7 cellular contexts compared by ENCODE assay signal in the genomic region with DNA sequence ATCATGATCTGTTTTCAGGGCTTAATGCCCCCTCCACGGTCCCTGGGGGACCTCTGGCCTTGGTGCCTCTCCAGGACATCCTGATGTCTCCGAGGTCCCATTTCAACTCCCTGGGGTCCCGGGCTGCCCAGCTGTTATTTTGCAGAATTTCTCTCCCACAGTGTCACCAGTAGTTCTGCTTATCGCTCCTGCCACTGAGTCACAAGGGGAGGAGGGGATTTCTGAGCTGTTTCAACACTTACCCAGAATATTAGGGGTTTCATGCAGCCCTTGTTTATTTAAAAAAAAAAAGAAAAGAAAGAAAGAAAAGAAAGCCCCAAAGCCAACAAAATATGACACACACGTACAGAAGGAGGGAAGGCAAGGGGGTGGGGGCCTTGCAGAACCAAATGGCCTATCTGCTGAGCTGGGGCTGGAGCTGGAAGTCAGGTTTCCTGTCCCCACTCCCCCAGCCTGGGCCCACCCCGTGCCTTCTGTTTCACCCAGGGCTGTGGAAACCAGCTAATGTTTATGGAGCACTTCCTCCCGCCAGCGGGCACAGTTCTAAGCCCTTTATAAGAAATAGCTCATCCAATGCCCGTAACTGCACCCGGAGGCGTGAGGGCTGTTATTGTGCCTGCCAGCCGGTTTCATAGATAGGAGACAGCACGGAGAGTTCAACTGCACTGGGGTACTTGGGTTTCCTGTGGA. TPM values are rescaled to one million over a fixed set of nuclear protein-coding genes. Genes with fewer than 3 reads are reported as not detected.
A peak's percentile ranks its signal among the peaks of the same experiment; 100 is the strongest.
DNase-seq lines count a peak whose midpoint lies in the region; ATAC-seq and TF ChIP-seq lines count a peak whose summit lies in the region.

No MANE protein-coding gene starts in this region.

- H3K27ac Mint-ChIP-seq in endodermal cell = no peak overlapping the region
- peak overlapping the region; percentile 94 to 95 for H3K27ac Mint-ChIP-seq in natural killer cell treated with Interleukin-12 subunit alpha and Interleukin-12 subunit beta and Interleukin-15 and Interleukin-18, amount 100 ng/mL, for 72 hours

- H3K27me3 Mint-ChIP-seq in endodermal cell (ENCODE audit: insufficient read depth) = peaks cover 46% of the 10 kb centered on the region
- no peaks in the 10 kb centered on the region for H3K27me3 Mint-ChIP-seq in natural killer cell treated with Interleukin-12 subunit alpha and Interleukin-12 subunit beta and Interleukin-15 and Interleukin-18, amount 100 ng/mL, for 72 hours

- peak; percentile 89 for DNase-seq in activated CD4-positive, alpha-beta T cell treated with anti-CD3 and anti-CD28 coated beads for 48 hours
- DNase-seq in endodermal cell (no peak), thoracic aorta (ENCODE audit: low spot score) (peak; percentile 81), NCI-H187 (lab: John Stamatoyannopoulos, UW) (no peak), NCI-H1436 treated with DMSO at 0.1 percent for 48 hours (lab: John Stamatoyannopoulos, UW) (no peak)
- DNase-seq in natural killer cell treated with Interleukin-12 subunit alpha and Interleukin-12 subunit beta and Interleukin-15 and Interleukin-18, amount 100 ng/mL, for 72 hours (ENCODE audit: low spot score) = peak; percentile 79

- ATAC-seq in HG03460 (IDR thresholded peaks at IDR 0.05; ENCODE audit: unreplicated experiment) (peak; percentile 26), thoracic aorta (ENCODE audit: insufficient number of reproducible peaks, low FRiP score, low read depth) (peak; percentile 12)
- ATAC-seq in natural killer cell treated with Interleukin-12 subunit alpha and Interleukin-12 subunit beta and Interleukin-15 and Interleukin-18, amount 100 ng/mL, for 72 hours = peak; percentile 54 to 71

- WGBS in endodermal cell (ENCODE audit: insufficient coverage in 1 of 2, insufficient read length in 1 of 2), 2 experiments = 72 to 83% methylated on average over 7 to 13 of the region's 13 CpGs

- H3K4me1 Mint-ChIP-seq in endodermal cell = no peaks in the 10 kb centered on the region
- H3K4me1 Mint-ChIP-seq in natural killer cell treated with Interleukin-12 subunit alpha and Interleukin-12 subunit beta and Interleukin-15 and Interleukin-18, amount 100 ng/mL, for 72 hours (ENCODE audit: low read depth in 2 of 2) = peaks cover 66 to 69% of the 10 kb centered on the region in 2 donors

- TF ChIP-seq CTCF in endodermal cell (conservative IDR thresholded peaks at IDR 0.05) = no peak
- TF ChIP-seq CTCF in thoracic aorta (IDR thresholded peaks at IDR 0.05) = no peak

- peak overlapping the region; percentile 44 for H3K4me3 Mint-ChIP-seq in endodermal cell
- H3K4me3 Mint-ChIP-seq in natural killer cell treated with Interleukin-12 subunit alpha and Interleukin-12 subunit beta and Interleukin-15 and Interleukin-18, amount 100 ng/mL, for 72 hours = peak overlapping the region; percentile 83

- H3K4me3 ChIP-seq in endodermal cell (ENCODE audit: low read length) = no peak overlapping the region
- H3K4me3 ChIP-seq in thoracic aorta = peak overlapping the region; percentile 77

- H3K36me3 ChIP-seq in endodermal cell (ENCODE audit: control insufficient read depth, insufficient read depth, low read length) (no peaks in the 10 kb centered on the region), thoracic aorta (no peaks in the 10 kb centered on the region)

- H3K27me3 ChIP-seq in endodermal cell (ENCODE audit: control insufficient read depth, insufficient read depth, low read length, poor library complexity, severe bottlenecking) (peaks cover 29% of the 10 kb centered on the region), thoracic aorta (replicated peaks; ENCODE audit: insufficient read depth) (no peaks in the 10 kb centered on the region)

- no peak overlapping the region for H3K9ac ChIP-seq in endodermal cell (ENCODE audit: extremely low read depth, low read length, poor library complexity, severe bottlenecking)

- no peaks in the 10 kb centered on the region for H3K9me3 Mint-ChIP-seq in endodermal cell
- no peaks in the 10 kb centered on the region for H3K9me3 Mint-ChIP-seq in natural killer cell treated with Interleukin-12 subunit alpha and Interleukin-12 subunit beta and Interleukin-15 and Interleukin-18, amount 100 ng/mL, for 72 hours

- H3K36me3 Mint-ChIP-seq in endodermal cell (ENCODE audit: low read depth) = no peaks in the 10 kb centered on the region
- H3K36me3 Mint-ChIP-seq in natural killer cell treated with Interleukin-12 subunit alpha and Interleukin-12 subunit beta and Interleukin-15 and Interleukin-18, amount 100 ng/mL, for 72 hours = no peaks in the 10 kb centered on the region

- H3K4me1 ChIP-seq in endodermal cell (ENCODE audit: control insufficient read depth, insufficient read depth, low read length) (no peaks in the 10 kb centered on the region), thoracic aorta (ENCODE audit: control insufficient read depth in 1 of 2, low read depth in 2 of 2) (peaks cover 45 to 61% of the 10 kb centered on the region in 2 donors)

- H3K27ac ChIP-seq in endodermal cell (ENCODE audit: low read depth, low read length) = no peak overlapping the region
- H3K27ac ChIP-seq in thoracic aorta = peak overlapping the region; percentile 94 to 98

- H3K9me3 ChIP-seq in endodermal cell (ENCODE audit: control insufficient read depth, low read length) (no peaks in the 10 kb centered on the region), thoracic aorta (no peaks in the 10 kb centered on the region)

RNA-seq across cellular contexts. Expression of a gene that starts 8.4 kb away (rescaled TPM):
- total RNA-seq in endodermal cell (1 to 10 TPM; 1.8 to 3.5 TPM), thoracic aorta (100 to 1,000 TPM; 152 to 231 TPM)
- 6.4 TPM for polyA plus RNA-seq in endodermal cell (2013, experiment 1 of 2)
- polyA plus RNA-seq in endodermal cell (2013, experiment 2 of 2) = 6.9 TPM
- total RNA-seq in natural killer cell treated with Interleukin-12 subunit alpha and Interleukin-12 subunit beta and Interleukin-15 and Interleukin-18, amount 100 ng/mL, for 72 hours = 100 to 1,000 TPM in 1 of 2 donors, 10 to 100 TPM in 1; 81.4 to 115 TPM

RNA-seq across cellular contexts. Expression of a gene that starts 23.0 kb away (rescaled TPM):
- not detected for total RNA-seq in endodermal cell
- not detected for polyA plus RNA-seq in endodermal cell (2013, experiment 1 of 2)
- not detected for polyA plus RNA-seq in endodermal cell (2013, experiment 2 of 2)
- total RNA-seq in natural killer cell treated with Interleukin-12 subunit alpha and Interleukin-12 subunit beta and Interleukin-15 and Interleukin-18, amount 100 ng/mL, for 72 hours = under 1 TPM in 1 of 2 donors, not detected in 1; 0.64 TPM
- total RNA-seq in thoracic aorta = not detected

Comparison
In these comparisons a context has a peak if more than half of its experiments do, and no peak if none do; other contexts are left out.
1. ATAC-seq: peak in every context shown above with its lines; median percentile 62 in natural killer cell treated with Interleukin-12 subunit alpha and Interleukin-12 subunit beta and Interleukin-15 and Interleukin-18, amount 100 ng/mL, for 72 hours; 26 in HG03460; 12 in thoracic aorta.
2. DNase-seq: peak in activated CD4-positive, alpha-beta T cell treated with anti-CD3 and anti-CD28 coated beads for 48 hours (single experiment), natural killer cell treated with Interleukin-12 subunit alpha and Interleukin-12 subunit beta and Interleukin-15 and Interleukin-18, amount 100 ng/mL, for 72 hours (single experiment) and thoracic aorta (single experiment); none in endodermal cell (single experiment), NCI-H187 (0 of 2) and NCI-H1436 treated with DMSO at 0.1 percent for 48 hours (single experiment).
3. RNA of a gene that starts 8.4 kb away (total RNA-seq): 152 to 231 TPM in thoracic aorta and 81.4 to 115 TPM in natural killer cell treated with Interleukin-12 subunit alpha and Interleukin-12 subunit beta and Interleukin-15 and Interleukin-18, amount 100 ng/mL, for 72 hours; 1.8 to 3.5 TPM in endodermal cell; every median in the first group is over 10 times any median in the second.